Comparison of ENCODE assay signal across 1 cellular context in the genomic region with DNA sequence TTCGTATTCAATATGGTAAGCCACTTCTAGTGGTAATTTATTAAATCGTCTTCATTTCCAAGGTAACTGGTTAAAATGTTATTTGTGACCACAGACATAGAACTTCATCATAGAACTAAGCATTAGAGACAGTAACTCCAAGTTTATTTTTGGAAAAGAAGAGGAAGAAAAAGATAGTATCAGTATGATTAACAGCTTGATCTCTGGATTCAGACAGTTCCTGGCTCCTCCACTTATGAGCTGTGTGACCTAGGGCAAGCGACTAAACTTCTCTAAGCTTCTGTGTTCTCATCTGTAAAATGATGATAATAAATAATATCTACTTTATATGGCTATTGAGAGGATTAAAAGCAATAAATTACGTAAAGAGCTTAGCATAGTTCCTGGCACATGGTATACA.
TF ChIP-seq lines count a peak whose summit lies in the region.

No MANE protein-coding gene starts in this region.

TF ChIP-seq in A549, 52 proteins besides CTCF, POLR2A, EP300 and RAD21 (continued from another document):
- TF ChIP-seq TP53 (CRISPR knock-in tag; IDR thresholded peaks at IDR 0.05) (no peak), RCOR1 (IDR thresholded peaks at IDR 0.05; ENCODE audit: low read depth, low read length) (no peak)
